Comparison of ENCODE assay signal across 24 cellular contexts in the genomic region with DNA sequence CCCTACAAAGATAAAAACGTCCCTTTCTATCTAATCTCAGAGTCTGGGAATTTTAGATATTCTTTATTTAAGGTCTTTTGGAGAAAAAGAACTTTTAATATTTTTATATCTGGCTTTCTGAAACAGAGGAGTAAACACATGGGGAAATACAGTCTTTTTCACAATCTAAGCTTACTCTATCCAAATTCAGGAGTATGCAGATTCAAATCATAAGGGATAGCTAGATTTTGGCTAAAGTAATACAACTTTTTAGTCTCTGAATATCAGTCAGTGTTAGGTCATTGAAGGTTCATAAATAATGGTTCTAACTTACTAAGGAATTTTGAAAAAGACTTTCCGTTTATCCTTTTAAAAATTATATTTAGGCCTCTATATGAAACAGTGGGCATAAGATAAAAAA.
"Had no signal": no experiment of that assay in that cellular context is flagged by ENCODE, and none has a peak within 500 bp of the region (broad histone marks: within the 10 kb centered on the region; RNA-seq: fewer than 3 reads in every experiment).

No MANE protein-coding gene starts in this region.

- H3K4me1 ChIP-seq: stomach, testis, thyroid gland, tibial artery, transverse colon, upper lobe of left lung, upper lobe of right lung, uterus, vagina had no signal

- H3K4me3 ChIP-seq: stomach, suprapubic skin, testis, thoracic aorta, thyroid gland, tibial artery, tibial nerve, transverse colon, upper lobe of left lung, upper lobe of right lung, uterus, vagina had no signal

- ATAC-seq: stimulated activated effector memory CD8-positive, alpha-beta T cell treated with anti-CD3 and anti-CD28 coated beads, Interleukin-12 subunit alpha, Interleukin-12 subunit beta, amount 100 ng/mL, for 72 hours; stimulated activated naive B cell treated with anti-CD40 and anti-IgM and Interleukin-4, amounts not matched to agents 10 μg/mL and 1 μg/mL and 100 μg/mL, for 72 hours; stimulated activated naive CD8-positive, alpha-beta T cell treated with anti-CD3 and anti-CD28 coated beads, Interleukin-15, amount 100 ng/mL, for 72 hours; stimulated activated naive CD8-positive, alpha-beta T cell treated with anti-CD3 and anti-CD28 coated beads, Interleukin-15, Interleukin-2, amounts not matched to agents 100 U/mL and 50 U/mL, for 24 hours; upper lobe of right lung had no signal

- H3K9me3 ChIP-seq: stomach, suprapubic skin, testis, thoracic aorta, thyroid gland, tibial artery, tibial nerve, transverse colon, upper lobe of left lung, upper lobe of right lung, uterus, vagina had no signal

- H3K27me3 ChIP-seq: stomach, suprapubic skin, testis, thyroid gland, tibial artery, tibial nerve, transverse colon, upper lobe of left lung, upper lobe of right lung, uterus, vagina had no signal

- DNase-seq: stimulated activated CD4-positive, alpha-beta T cell treated with anti-CD3 and anti-CD28 coated beads, Interleukin-2, amount 100 ng/mL, for 48 hours; stimulated activated CD4-positive, alpha-beta T cell treated with anti-CD3 and anti-CD28 coated beads, Interleukin-4, amount 100 ng/mL, for 1 hour; stimulated activated CD4-positive, alpha-beta T cell treated with anti-CD3 and anti-CD28 coated beads, Interleukin-4, amount 100 ng/mL, for 24 hours; stimulated activated CD4-positive, alpha-beta T cell treated with anti-CD3 and anti-CD28 coated beads, Interleukin-4, amount 100 ng/mL, for 4 hours; stimulated activated CD8-positive, alpha-beta memory T cell treated with anti-CD3 and anti-CD28 coated beads, Interleukin-4, amount 100 ng/mL, for 48 hours; stimulated activated naive B cell treated with anti-CD40 and anti-IgM and Interleukin-4, amounts not matched to agents 10 μg/mL and 1 μg/mL and 100 μg/mL, for 72 hours; stimulated activated naive CD4-positive, alpha-beta T cell; stimulated activated naive CD4-positive, alpha-beta T cell treated with Interleukin-2 at 50 U/mL for 16 hours; stimulated activated naive CD8-positive, alpha-beta T cell treated with anti-CD3 and anti-CD28 coated beads, Interleukin-15, amount 100 ng/mL, for 72 hours; stimulated activated naive CD8-positive, alpha-beta T cell treated with anti-CD3 and anti-CD28 coated beads, Interleukin-15, Interleukin-2, amounts not matched to agents 100 U/mL and 50 U/mL, for 24 hours; stomach; substantia nigra; testis; thyroid gland; tibial artery; transverse colon; upper lobe of left lung; upper lobe of right lung; uterus had no signal

- H3K36me3 ChIP-seq: stomach, suprapubic skin, thoracic aorta, thyroid gland, tibial artery, tibial nerve, transverse colon, upper lobe of left lung, upper lobe of right lung, uterus, vagina had no signal

- H3K27ac ChIP-seq: stomach, suprapubic skin, testis, thoracic aorta, thyroid gland, tibial artery, tibial nerve, transverse colon, upper lobe of left lung, upper lobe of right lung, uterus, vagina had no signal
